ENCODE assay signal across 10 cellular contexts in genomic region chr2:38092196-38092902, GRCh38. TPM values are rescaled to one million over a fixed set of nuclear protein-coding genes. Genes with fewer than 3 reads are reported as not detected.
A peak's percentile ranks its signal among the peaks of the same experiment; 100 is the strongest.
DNase-seq lines count a peak whose midpoint lies in the region; ATAC-seq lines count a peak whose summit lies in the region.
"Had no signal": no experiment of that assay in that cellular context is flagged by ENCODE, and none has a peak within 500 bp of the region (broad histone marks: within the 10 kb centered on the region; RNA-seq: fewer than 3 reads in every experiment).

No MANE protein-coding gene starts in this region.

- WGBS in adipose tissue, 3 donors, result 25 to 59% (median 27%) methylated on average over 11 of the region's 11 CpGs

- ATAC-seq in left ventricle myocardium superior (peak; percentile 86), HG03432 (IDR thresholded peaks at IDR 0.05; ENCODE audit: unreplicated experiment) (no peak), HG02759 (IDR thresholded peaks at IDR 0.05; ENCODE audit: unreplicated experiment) (no peak)

- peak; percentile 42 for DNase-seq in H4 (ENCODE audit: low spot score)
- DNase-seq in left ventricle myocardium superior, result peak; percentile 65
- DNase-seq in activated naive CD4-positive, alpha-beta T cell treated with anti-CD3 and anti-CD28 coated beads, Interleukin-2, amount 50 U/mL, for 16 hours, result no peak
- DNase-seq in T-helper 1 cell, result no peak
- DNase-seq: anterior cingulate cortex had no signal

- no peak overlapping the region for H3K4me3 ChIP-seq in skin epidermis

- intact Hi-C loops in left ventricle myocardium superior (cut with micrococcal nuclease), result no loop called here

- H3K27ac ChIP-seq in adipose tissue (ENCODE audit: low read depth, low read length), result peak overlapping the region; percentile 46
- peak overlapping the region in 14 of 21 experiments; percentile 20 to 80 (median 56) for H3K27ac ChIP-seq in skin epidermis

RNA-seq across cellular contexts. Expression of gene CYP1B1, which starts 16.4 kb away (rescaled TPM):
- total RNA-seq in H4 (2014; rRNA removed; shearing (Covaris generic)), result 16.3 and 29.9 TPM in 2 replicates
- 100 to 1,000 TPM in 1 of 3 donors, 10 to 100 TPM in 1, 1 to 10 TPM in 1; 1.9 to 144 (median 43.9) TPM for polyA plus RNA-seq in adipose tissue
- total RNA-seq in left ventricle myocardium superior, result 16.9 TPM
- total RNA-seq: G401 had no signal

Comparison
In these comparisons a context has a peak if more than half of its experiments do, and no peak if none do; other contexts are left out.
1. DNase-seq: peak in H4 (single experiment) and left ventricle myocardium superior (single experiment); none in activated naive CD4-positive, alpha-beta T cell treated with anti-CD3 and anti-CD28 coated beads, Interleukin-2, amount 50 U/mL, for 16 hours (single experiment) and T-helper 1 cell (0 of 5).